ENCODE assay signal across 14 cellular contexts in genomic region chr6:139855741-139856206, GRCh38.
DNase-seq lines count a peak whose midpoint lies in the region; ATAC-seq, FAIRE-seq and TF ChIP-seq lines count a peak whose summit lies in the region.
"Had no signal": no experiment of that assay in that cellular context is flagged by ENCODE, and none has a peak within 500 bp of the region (broad histone marks: within the 10 kb centered on the region; RNA-seq: fewer than 3 reads in every experiment).

No MANE protein-coding gene starts in this region.

- H3K27ac Mint-ChIP-seq in neural crest cell (ENCODE audit: unreplicated experiment), result peak overlapping the region; percentile 1

- H2BK15ac ChIP-seq in IMR-90 (ENCODE audit: low read depth, low read length), result peak overlapping the region; percentile 13; the same call in 1 of the 3 replicates

- no peaks in the 10 kb centered on the region for H3K9me3 Mint-ChIP-seq in neural crest cell

- H2BK120ac ChIP-seq in IMR-90 (ENCODE audit: low read depth, low read length), result peak overlapping the region; percentile 85

- H4K5ac ChIP-seq in IMR-90 (ENCODE audit: low read depth, low read length), result peak overlapping the region; percentile 79; the same call in 1 of the 2 replicates

- FAIRE-seq in K562 (lab: Jason Lieb, UNC), result no peak
- FAIRE-seq: GM18507 had no signal

- peak overlapping the region; percentile 45; the same call in 1 of the 2 replicates for H3K56ac ChIP-seq in IMR-90 (ENCODE audit: extremely low read depth, insufficient read depth, low read length)

- H3K27me3 ChIP-seq in BJ (ENCODE audit: control insufficient read depth, insufficient read depth, low read length) (no peaks in the 10 kb centered on the region), IMR-90 (ENCODE audit: control insufficient read depth, insufficient read depth, low read length) (no peaks in the 10 kb centered on the region), K562 (ENCODE audit: control insufficient read depth in 2 of 2, insufficient read depth in 2 of 2, low read length in 2 of 2) (no peaks in the 10 kb centered on the region)

- no peak overlapping the region for H2AK9ac ChIP-seq in IMR-90 (replicated peaks; ENCODE audit: low read depth, low read length, poor library complexity)

- H3K79me1 ChIP-seq in IMR-90 (ENCODE audit: low read depth in 1 of 2, low read length in 2 of 2), result 0 out of 4 replicates have a peak, but pooled peaks cover 0 to 3% of the 10 kb centered on the region in 2 experiments

- dilution Hi-C loops in IMR-90 (cut with HindIII; ENCODE audit: low sequenced_read_pairs, unreplicated experiment), result no loop called here

- H3K36me3 Mint-ChIP-seq in neural crest cell (ENCODE audit: low read depth), result peaks cover 2% of the 10 kb centered on the region

- in situ Hi-C loops in IMR-90 (cut with MboI; ENCODE audit: low sequenced_read_pairs), result no loop called here
- in situ Hi-C loops in K562 (cut with MboI), result no loop called here

- peak overlapping the region; percentile 96 for H3K4me2 ChIP-seq in IMR-90 (ENCODE audit: low read depth, low read length)
- no peak overlapping the region for H3K4me2 ChIP-seq in K562 (ENCODE audit: insufficient read depth, low read length)

- H3K4me3 ChIP-seq in BJ (ENCODE audit: low read depth, low read length) (no peak overlapping the region), IMR-90 (ENCODE audit: insufficient read depth, low read depth, low read length) (no peak overlapping the region), K562 (no peak overlapping the region), lower leg skin (ENCODE audit: low read depth, poor library complexity, severe bottlenecking) (no peak overlapping the region)
- H3K4me3 ChIP-seq: mucosa of descending colon had no signal

- H3K27ac ChIP-seq in IMR-90 (ENCODE audit: insufficient read depth, low read length) (peak overlapping the region; percentile 45; the same call in 1 of the 2 replicates), K562 (ENCODE audit: extremely low read depth, low read depth, low read length) (no peak overlapping the region)

- peak overlapping the region; percentile 79 for H2BK5ac ChIP-seq in IMR-90 (ENCODE audit: low read depth, low read length, poor library complexity, severe bottlenecking)

- no peak for TF ChIP-seq RAD21 in IMR-90 (IDR thresholded peaks at IDR 0.05; ENCODE audit: low read length)
- no peak for TF ChIP-seq RAD21 in K562 (CRISPR knock-in tag; conservative IDR thresholded peaks at IDR 0.05 in 1 of 2, IDR thresholded peaks at IDR 0.05 in 1 of 2)

- H3K14ac ChIP-seq in IMR-90 (replicated peaks; ENCODE audit: low read depth, low read length), result peak overlapping the region; percentile 61; the same call in 1 of the 2 replicates

- no peak overlapping the region; the same call in 1 of the 2 replicates for H2AK5ac ChIP-seq in IMR-90 (ENCODE audit: low read depth, low read length)

- H3K9ac ChIP-seq in IMR-90 (ENCODE audit: low read depth, low read length) (peak overlapping the region; percentile 8; the same call in 1 of the 2 replicates), K562 (ENCODE audit: insufficient read depth in 1 of 2, low read depth in 2 of 2, low read length in 2 of 2) (no peak overlapping the region)

- peak overlapping the region in 1 of 2 experiments; percentile 63; a peak in 2 of 4 replicates for H4K8ac ChIP-seq in IMR-90 (ENCODE audit: low read depth in 2 of 2, low read length in 2 of 2)

- no TSS peak for BruUV-seq in IMR-90 (replicated peaks; lab: Mats Ljungman, UMichigan)
- BruUV-seq in K562 (replicated peaks; lab: Mats Ljungman, UMichigan), result no TSS peak

- H4K91ac ChIP-seq in IMR-90 (ENCODE audit: insufficient read depth, low read depth, low read length), result no peak overlapping the region

- H4K20me1 ChIP-seq in IMR-90 (ENCODE audit: insufficient read depth, low read length) (no peaks in the 10 kb centered on the region), K562 (replicated peaks; ENCODE audit: control insufficient read depth, insufficient read depth, low read length) (no peaks in the 10 kb centered on the region)

- H3K4me1 Mint-ChIP-seq in neural crest cell, result peaks cover 49% of the 10 kb centered on the region

- peak overlapping the region; percentile 61; the same call in 1 of the 2 replicates for H3K23ac ChIP-seq in IMR-90 (ENCODE audit: low read depth, low read length)

- H2AFZ ChIP-seq in IMR-90 (replicated peaks; ENCODE audit: low read length, poor library complexity) (peak overlapping the region; percentile 78), K562 (ENCODE audit: low read depth, low read length) (peak overlapping the region; percentile 77)

- no peak overlapping the region for H3K4me3 Mint-ChIP-seq in neural crest cell

- peak overlapping the region; percentile 96 for H3K18ac ChIP-seq in IMR-90 (ENCODE audit: low read depth, low read length)

- no peak for TF ChIP-seq POLR2A in IMR-90 (IDR thresholded peaks at IDR 0.05; ENCODE audit: low read depth, low read length)
- TF ChIP-seq POLR2A in K562 (conservative IDR thresholded peaks at IDR 0.05), result no peak
- TF ChIP-seq POLR2A in lower leg skin (IDR thresholded peaks at IDR 0.05), result no peak

- H3K4me1 ChIP-seq in IMR-90 (ENCODE audit: control insufficient read depth, insufficient read depth, low read length) (peaks cover 11% of the 10 kb centered on the region), K562 (replicated peaks in 1 of 2; ENCODE audit: control insufficient read depth in 2 of 2, insufficient read depth in 2 of 2, low read length in 2 of 2) (no peaks in the 10 kb centered on the region)

- CTCF ChIA-PET in BJ (lab: Yijun Ruan, JAX), result interaction anchor here (1.4 to 2.3 kb wide), 2 partner anchors 125 to 486 kb away, joined by 4 to 6 read pairs; no protein-coding TSS in a partner anchor
- CTCF ChIA-PET in IMR-90 (lab: Yijun Ruan, JAX), result interaction anchor here (0.6 to 0.9 kb wide), 2 partner anchors 300 to 324 kb away, joined by 4 read pairs; no protein-coding TSS in a partner anchor
- CTCF ChIA-PET in K562 (lab: Yijun Ruan, JAX; ENCODE audit: low intra/inter-chr PET ratio), result no interaction called here

- H3K9me3 ChIP-seq in IMR-90 (ENCODE audit: control insufficient read depth, insufficient read depth, low read length) (no peaks in the 10 kb centered on the region), K562 (replicated peaks; ENCODE audit: control insufficient read depth, insufficient read depth, low read depth, low read length) (peaks cover 2% of the 10 kb centered on the region; the same call in 1 of the 2 replicates)
- H3K9me3 ChIP-seq: mucosa of descending colon had no signal

- TF ChIP-seq EP300 in K562 (IDR thresholded peaks at IDR 0.05; ENCODE audit: low read length), result no peak

- no peaks in the 10 kb centered on the region for H3K79me2 ChIP-seq in K562 (ENCODE audit: control insufficient read depth, insufficient read depth, low read length)

- no peaks in the 10 kb centered on the region for H3K27me3 Mint-ChIP-seq in neural crest cell (ENCODE audit: low read depth)

- H3K9me1 ChIP-seq in IMR-90 (ENCODE audit: insufficient read depth, low read length), result peaks cover 5% of the 10 kb centered on the region
- H3K9me1 ChIP-seq in K562 (ENCODE audit: control insufficient read depth, insufficient read depth, low read length), result no peaks in the 10 kb centered on the region

- intact Hi-C loops in IMR-90 (cut with micrococcal nuclease) (loop anchor here (10.0 kb wide), 1 partner anchor 261 kb away; no protein-coding TSS in a partner anchor), K562 (cut with micrococcal nuclease) (no loop called here), lower leg skin (cut with DNase I; ENCODE audit: low total_unique reads) (no loop called here)

- H3K36me3 ChIP-seq in BJ (ENCODE audit: control insufficient read depth, insufficient read depth, low read length) (no peaks in the 10 kb centered on the region), IMR-90 (ENCODE audit: control insufficient read depth, insufficient read depth, low read length) (no peaks in the 10 kb centered on the region), K562 (ENCODE audit: control insufficient read depth, insufficient read depth, low read length) (no peaks in the 10 kb centered on the region)

- POLR2A ChIA-PET in BJ (lab: Charles Lee) (interaction anchor here (0.5 to 2.1 kb wide), 15 partner anchors 16 to 486 kb away, joined by 3 to 19 read pairs (median 5); partner anchors contain the start of gene CITED2), IMR-90 (lab: Charles Lee; ENCODE audit: unreplicated experiment) (interaction anchor here (0.7 to 2.1 kb wide), 4 partner anchors 147 to 486 kb away, joined by 3 to 22 read pairs (median 6); partner anchors contain the start of gene CITED2), K562 (lab: Yijun Ruan, JAX) (interaction anchor here (1.6 kb wide), 1 partner anchor 30 kb away, joined by 4 read pairs; no protein-coding TSS in a partner anchor)

- no CpG with 5 or more reads among the region's 2 CpGs for WGBS in IMR-90 (ENCODE audit: extremely low coverage in 2 of 2, insufficient read length in 1 of 2), 2 experiments
- WGBS in K562 (ENCODE audit: insufficient coverage, low coverage, missing lambda C conversion rate), result 5% methylated on average over 2 of the region's 2 CpGs
- WGBS in lower leg skin, 2 donors, result 62 to 64% methylated on average over 2 of the region's 2 CpGs

- DNase-seq in BJ (ENCODE audit: low read depth), result peak; percentile 52
- DNase-seq in IMR-90, result peak; percentile 76
- no peak for DNase-seq in K562 (ENCODE audit: extremely low read depth in 1 of 4, low spot score in 3 of 4)
- DNase-seq in neural crest cell (ENCODE audit: low read depth, low spot score), result no peak
- DNase-seq in ureter (ENCODE audit: low spot score), result no peak
- no peak for DNase-seq in lower leg skin (ENCODE audit: low spot score in 2 of 2)
- DNase-seq in GM19238 (ENCODE audit: insufficient read length, low spot score), result no peak
- DNase-seq: activated CD4-positive, CD25-positive, alpha-beta regulatory T cell treated with anti-CD3 and anti-CD28 coated beads, Interleukin-2, amount 50 U/mL, for 72 hours; Calu3; effector CD8-positive, alpha-beta T cell; mucosa of descending colon; stimulated activated naive CD4-positive, alpha-beta T cell treated with Interleukin-2 at 50 U/mL for 16 hours had no signal

- ATAC-seq in IMR-90 (ENCODE audit: low read depth), result peak; percentile 66
- peak; percentile 51 for ATAC-seq in K562
- no peak for ATAC-seq in HG02642 (IDR thresholded peaks at IDR 0.05; ENCODE audit: poor library complexity, unreplicated experiment)
- ATAC-seq: mucosa of descending colon had no signal

- TF ChIP-seq CTCF in BJ (IDR thresholded peaks at IDR 0.05; ENCODE audit: insufficient read depth, low read depth, low read length), result no peak
- TF ChIP-seq CTCF in IMR-90 (conservative IDR thresholded peaks at IDR 0.05; ENCODE audit: low read depth, low read length), result no peak
- TF ChIP-seq CTCF in K562 (IDR thresholded peaks at IDR 0.05 in 2 of 3, conservative IDR thresholded peaks at IDR 0.05 in 1 of 3; ENCODE audit: insufficient read depth in 2 of 3, low read depth in 1 of 3, low read length in 3 of 3), result no peak
- TF ChIP-seq CTCF in neural crest cell (conservative IDR thresholded peaks at IDR 0.05), result no peak
- TF ChIP-seq CTCF in lower leg skin (IDR thresholded peaks at IDR 0.05), result no peak

- H3K4ac ChIP-seq in IMR-90 (ENCODE audit: low read depth, low read length), result peak overlapping the region; percentile 72

- peak overlapping the region; percentile 78 for H2BK20ac ChIP-seq in IMR-90 (ENCODE audit: low read depth, low read length)

TF ChIP-seq in IMR-90, 13 proteins besides CTCF, POLR2A, EP300 and RAD21 (continues in another document):
- TF ChIP-seq SMC3 (IDR thresholded peaks at IDR 0.05; ENCODE audit: low read depth, low read length), result no peak

TF ChIP-seq in K562, 482 proteins besides CTCF, POLR2A, EP300 and RAD21:
- TF ChIP-seq NCOA6 (IDR thresholded peaks at IDR 0.05), result no peak
TF ChIP-seq in K562: peak in this region for 0.

Comparison
In these comparisons a context has a peak if more than half of its experiments do, and no peak if none do; other contexts are left out.
1. DNase-seq: peak in BJ (single experiment) and IMR-90 (single experiment); none in K562 (0 of 4), neural crest cell (single experiment), ureter (single experiment), lower leg skin (0 of 2) and GM19238 (single experiment).